ENCODE assay signal across 18 cellular contexts in genomic region chr5:54009828-54010227, GRCh38.
DNase-seq lines count a peak whose midpoint lies in the region; TF ChIP-seq lines count a peak whose summit lies in the region.
"Had no signal": no experiment of that assay in that cellular context is flagged by ENCODE, and none has a peak within 500 bp of the region (broad histone marks: within the 10 kb centered on the region; RNA-seq: fewer than 3 reads in every experiment).

No MANE protein-coding gene starts in this region.

- H3K27ac Mint-ChIP-seq in Caco-2 (ENCODE audit: unreplicated experiment), result peak overlapping the region; percentile 79
- peak overlapping the region; percentile 91 for H3K27ac Mint-ChIP-seq in endodermal cell

- 23% methylated on average over 2 of the region's 2 CpGs; no CpG with 5 or more reads in 1 of the 2 experiments for whole genome bisulfite sequencing in endodermal cell (ENCODE audit: insufficient coverage in 1 of 2, insufficient read length in 1 of 2), 2 experiments
- 87% methylated on average over 2 of the region's 2 CpGs for WGBS in liver
- 61% methylated on average over 2 of the region's 2 CpGs for WGBS in hepatocyte (ENCODE audit: low lambda C conversion rate, missing lambda C conversion rate)

- no peak overlapping the region for H2AFZ ChIP-seq in hepatocyte

- intact Hi-C loops in Caco-2 (cut with micrococcal nuclease; ENCODE audit: unreplicated experiment), result no loop called here

- H3K4me1 ChIP-seq in Caco-2 (peaks cover 23% of the 10 kb centered on the region), HUES48 (ENCODE audit: control insufficient read depth, insufficient read depth, low read length) (peaks cover 31% of the 10 kb centered on the region), endodermal cell (ENCODE audit: control insufficient read depth, insufficient read depth, low read length) (peaks cover 17% of the 10 kb centered on the region), liver (ENCODE audit: control insufficient read depth in 4 of 4, insufficient read depth in 4 of 4, low read length in 3 of 4) (peaks cover 5 to 29% (median 26%) of the 10 kb centered on the region in 4 donors), hepatocyte (ENCODE audit: insufficient read depth) (peaks cover 14% of the 10 kb centered on the region)

- DNase-seq in Caco-2 (no peak), endodermal cell (no peak), ecto neural progenitor cell (ENCODE audit: low spot score) (no peak), NCI-H510A (lab: John Stamatoyannopoulos, UW) (no peak), hepatocyte (ENCODE audit: low spot score) (no peak), DMS53 (lab: John Stamatoyannopoulos, UW) (no peak)
- DNase-seq: DMS79 treated with DMSO at 0.1 percent for 48 hours; KG1; MV-4-11; NCI-H1694 treated with DMSO at 0.1 percent for 48 hours; NCI-H748 treated with DMSO at 0.1 percent for 48 hours; NK-92 treated with Interleukin-12 subunit alpha and Interleukin-12 subunit beta, amount 100 ng/mL, for 24 hours; OCI-M1; Right ventricle myocardium superior; SK-N-SH had no signal

- H3K9ac ChIP-seq in HUES48 (ENCODE audit: low read depth, low read length) (peak overlapping the region; percentile 32; the same call in 1 of the 2 replicates), endodermal cell (ENCODE audit: extremely low read depth, low read length, poor library complexity, severe bottlenecking) (no peak overlapping the region), liver (ENCODE audit: low read depth in 1 of 2, low read length in 2 of 2) (no peak overlapping the region)
- H3K9ac ChIP-seq: BLaER1 treated with 17β-estradiol and CSF1 and Interleukin-3, amounts not matched to agents 10 nM and 100 nM; SK-N-SH had no signal

- CTCF ChIA-PET in Caco-2 (lab: Charles Lee), result no interaction called here

- TF ChIP-seq CTCF in Caco-2 (IDR thresholded peaks at IDR 0.05; ENCODE audit: insufficient read depth in 1 of 2, low read depth in 1 of 2, low read length in 1 of 2, severe bottlenecking in 1 of 2, unreplicated experiment in 1 of 2), result no peak
- TF ChIP-seq CTCF in endodermal cell (conservative IDR thresholded peaks at IDR 0.05), result no peak
- no peak for TF ChIP-seq CTCF in liver (IDR thresholded peaks at IDR 0.05; ENCODE audit: low read depth, low read length, missing input control)
- no peak for TF ChIP-seq CTCF in hepatocyte (IDR thresholded peaks at IDR 0.05; ENCODE audit: poor library complexity)

- no peak for TF ChIP-seq RAD21 in liver (IDR thresholded peaks at IDR 0.05)

- peak overlapping the region; percentile 95 for H3K27ac ChIP-seq in HUES48 (ENCODE audit: low read depth, low read length)
- peak overlapping the region; percentile 21 for H3K27ac ChIP-seq in endodermal cell (ENCODE audit: low read depth, low read length)
- H3K27ac ChIP-seq in liver (ENCODE audit: low read depth in 1 of 2, low read length in 2 of 2), result peak overlapping the region; percentile 49 to 67
- no peak overlapping the region for H3K27ac ChIP-seq in hepatocyte
- H3K27ac ChIP-seq: BLaER1 treated with 17β-estradiol and CSF1 and Interleukin-3, amounts not matched to agents 10 nM and 100 nM had no signal

- BruUV-seq in Caco-2 (replicated peaks; lab: Mats Ljungman, UMichigan), result no TSS peak

- peaks cover 25% of the 10 kb centered on the region for H3K36me3 Mint-ChIP-seq in Caco-2 (ENCODE audit: insufficient read depth, unreplicated experiment)
- peaks cover 22% of the 10 kb centered on the region for H3K36me3 Mint-ChIP-seq in endodermal cell (ENCODE audit: low read depth)

- H3K4me1 Mint-ChIP-seq in Caco-2 (ENCODE audit: low read depth, unreplicated experiment), result peaks cover 24% of the 10 kb centered on the region
- peaks cover 25% of the 10 kb centered on the region for H3K4me1 Mint-ChIP-seq in endodermal cell

- no peaks in the 10 kb centered on the region for H3K79me2 ChIP-seq in hepatocyte

- H3K9me3 ChIP-seq in Caco-2 (peaks cover 13% of the 10 kb centered on the region; the same call in 1 of the 2 replicates), HUES48 (ENCODE audit: control insufficient read depth, insufficient read depth, low read length) (peaks cover 6% of the 10 kb centered on the region; the same call in 1 of the 2 replicates), endodermal cell (ENCODE audit: control insufficient read depth, low read length) (peaks cover 19% of the 10 kb centered on the region), liver (ENCODE audit: control insufficient read depth in 4 of 4, low read length in 3 of 4) (peaks cover 0 to 7% (median 2%) of the 10 kb centered on the region in 4 donors), hepatocyte (ENCODE audit: low read depth) (peaks cover 6% of the 10 kb centered on the region)
- H3K9me3 ChIP-seq: SK-N-SH had no signal

- no peaks in the 10 kb centered on the region for H3K27me3 Mint-ChIP-seq in Caco-2 (ENCODE audit: insufficient read depth, unreplicated experiment)
- H3K27me3 Mint-ChIP-seq in endodermal cell (ENCODE audit: insufficient read depth), result no peaks in the 10 kb centered on the region

- H3K36me3 ChIP-seq in Caco-2 (ENCODE audit: control insufficient read depth, insufficient read depth, low read length) (no peaks in the 10 kb centered on the region), HUES48 (ENCODE audit: control insufficient read depth, insufficient read depth, low read length) (no peaks in the 10 kb centered on the region), endodermal cell (ENCODE audit: control insufficient read depth, insufficient read depth, low read length) (no peaks in the 10 kb centered on the region), liver (ENCODE audit: control insufficient read depth in 4 of 4, insufficient read depth in 3 of 4, low read depth in 1 of 4, low read length in 3 of 4) (no peaks in the 10 kb centered on the region), hepatocyte (replicated peaks; ENCODE audit: insufficient read depth, low read depth) (no peaks in the 10 kb centered on the region)

- H3K4me3 Mint-ChIP-seq in Caco-2 (ENCODE audit: unreplicated experiment) (no peak overlapping the region), endodermal cell (peak overlapping the region; percentile 18)

- H3K4me2 ChIP-seq in hepatocyte, result no peak overlapping the region
- H3K4me2 ChIP-seq: BLaER1 treated with 17β-estradiol and CSF1 and Interleukin-3, amounts not matched to agents 10 nM and 100 nM; SK-N-SH had no signal

- H3K27me3 ChIP-seq in Caco-2 (replicated peaks; ENCODE audit: control insufficient read depth, insufficient read depth, low read length), result no peaks in the 10 kb centered on the region
- H3K27me3 ChIP-seq in HUES48 (ENCODE audit: control insufficient read depth, insufficient read depth, low read length), result no peaks in the 10 kb centered on the region
- no peaks in the 10 kb centered on the region for H3K27me3 ChIP-seq in endodermal cell (ENCODE audit: control insufficient read depth, insufficient read depth, low read length, poor library complexity, severe bottlenecking)
- no peaks in the 10 kb centered on the region for H3K27me3 ChIP-seq in liver (ENCODE audit: control insufficient read depth in 4 of 4, insufficient read depth in 4 of 4, low read length in 3 of 4)
- no peaks in the 10 kb centered on the region for H3K27me3 ChIP-seq in hepatocyte
- H3K27me3 ChIP-seq: BLaER1 treated with 17β-estradiol and CSF1 and Interleukin-3, amounts not matched to agents 10 nM and 100 nM had no signal

- H3K9me3 Mint-ChIP-seq in Caco-2 (ENCODE audit: unreplicated experiment) (peaks cover 14% of the 10 kb centered on the region), endodermal cell (peaks cover 23% of the 10 kb centered on the region)

- POLR2A ChIA-PET in Caco-2 (lab: Charles Lee), result no interaction called here

- no peaks in the 10 kb centered on the region for H3K9me2 ChIP-seq in hepatocyte (replicated peaks; ENCODE audit: insufficient read depth)
- H3K9me2 ChIP-seq: SK-N-SH had no signal

- no peaks in the 10 kb centered on the region for H4K20me1 ChIP-seq in hepatocyte (ENCODE audit: insufficient read depth, poor library complexity, severe bottlenecking)
- H4K20me1 ChIP-seq: BLaER1 treated with 17β-estradiol and CSF1 and Interleukin-3, amounts not matched to agents 10 nM and 100 nM had no signal

- H3K4me3 ChIP-seq in Caco-2 (ENCODE audit: low read depth, low read length) (no peak overlapping the region), HUES48 (ENCODE audit: low read depth, low read length) (no peak overlapping the region), endodermal cell (ENCODE audit: low read length) (no peak overlapping the region), liver (ENCODE audit: low read depth in 1 of 3, low read length in 3 of 3) (no peak overlapping the region), hepatocyte (no peak overlapping the region)
- H3K4me3 ChIP-seq: BLaER1 treated with 17β-estradiol and CSF1 and Interleukin-3, amounts not matched to agents 10 nM and 100 nM had no signal

TF ChIP-seq in liver, 16 proteins besides CTCF, POLR2A, EP300 and RAD21:
- TF ChIP-seq YY1 (IDR thresholded peaks at IDR 0.05) (peak; percentile 0), HNF4A (conservative IDR thresholded peaks at IDR 0.05) (no peak), RXRA (IDR thresholded peaks at IDR 0.05) (no peak)
